ENCODE assay signal across 8 cellular contexts in genomic region chr12:66269757-66270383, GRCh38. TPM values are rescaled to one million over a fixed set of nuclear protein-coding genes. Genes with fewer than 3 reads are reported as not detected.
DNase-seq lines count a peak whose midpoint lies in the region; ATAC-seq and TF ChIP-seq lines count a peak whose summit lies in the region.

No MANE protein-coding gene starts in this region.

- H3K27ac ChIP-seq in OCI-LY1 (ENCODE audit: low read depth, low read length, poor library complexity, severe bottlenecking) (no peak overlapping the region), uterus (no peak overlapping the region)

- peak; percentile 48 for TF ChIP-seq CTCF in AG04449 (IDR thresholded peaks at IDR 0.05; ENCODE audit: insufficient read depth, low read length, missing control alignments)
- TF ChIP-seq CTCF in GM10266 (IDR thresholded peaks at IDR 0.05; ENCODE audit: control insufficient read depth, insufficient read depth, low read depth, missing control alignments), result peak; percentile 38
- TF ChIP-seq CTCF in OCI-LY1 (IDR thresholded peaks at IDR 0.05; ENCODE audit: low read length), result peak; percentile 65
- TF ChIP-seq CTCF in chondrocyte (IDR thresholded peaks at IDR 0.05), result peak; percentile 90
- TF ChIP-seq CTCF in uterus (IDR thresholded peaks at IDR 0.05), result peak; percentile 35 to 56 (median 50)

- H3K4me1 ChIP-seq in OCI-LY1 (ENCODE audit: insufficient read depth, low read length, severe bottlenecking), result peaks cover 11% of the 10 kb centered on the region
- no peaks in the 10 kb centered on the region for H3K4me1 ChIP-seq in uterus

- H3K27me3 ChIP-seq in OCI-LY1 (ENCODE audit: insufficient read depth, low read length) (no peaks in the 10 kb centered on the region), uterus (no peaks in the 10 kb centered on the region)

- H3K9ac ChIP-seq in OCI-LY1 (ENCODE audit: low read length), result no peak overlapping the region

- no peak overlapping the region for H3K27ac Mint-ChIP-seq in chondrocyte (ENCODE audit: unreplicated experiment)

- POLR2A ChIA-PET in AG04449 (lab: Yijun Ruan, JAX), result no interaction called here

- H3K4me2 ChIP-seq in OCI-LY1 (ENCODE audit: low read length), result no peak overlapping the region

- H4K20me1 ChIP-seq in OCI-LY1 (ENCODE audit: insufficient read depth, low read length), result no peaks in the 10 kb centered on the region

- H3K9me3 ChIP-seq in OCI-LY1 (ENCODE audit: low read length) (no peaks in the 10 kb centered on the region), uterus (no peaks in the 10 kb centered on the region)

- H3K4me3 ChIP-seq in AG04449 (ENCODE audit: low read depth, low read length), result no peak overlapping the region
- no peak overlapping the region for H3K4me3 ChIP-seq in OCI-LY1 (ENCODE audit: low read depth, low read length, poor library complexity, severe bottlenecking)
- H3K4me3 ChIP-seq in uterus, result no peak overlapping the region

- H3K4me3 Mint-ChIP-seq in chondrocyte (ENCODE audit: unreplicated experiment), result no peak overlapping the region

- no peaks in the 10 kb centered on the region for H3F3A ChIP-seq in OCI-LY1 (ENCODE audit: insufficient read depth, low read length)

- peak; percentile 12 for DNase-seq in AG04449 (ENCODE audit: low read depth, low spot score)
- DNase-seq in GM10266 (ENCODE audit: extremely low spot score), result peak; percentile 47
- peak; percentile 29 for DNase-seq in HT-29 (ENCODE audit: low spot score)
- no peak for DNase-seq in chondrocyte (ENCODE audit: low spot score)
- peak; percentile 74 for DNase-seq in left kidney (ENCODE audit: low read depth, low spot score)
- no peak for DNase-seq in uterus

- no peaks in the 10 kb centered on the region for H3K36me3 Mint-ChIP-seq in chondrocyte (ENCODE audit: low read depth)

- H3K9me2 ChIP-seq in OCI-LY1 (ENCODE audit: low read depth, low read length), result no peaks in the 10 kb centered on the region

- no peak for TF ChIP-seq POLR2A in uterus (IDR thresholded peaks at IDR 0.05)

- intact Hi-C loops in uterus (cut with DNase I; ENCODE audit: low total_unique reads), result no loop called here

- no peak overlapping the region for H2AFZ ChIP-seq in OCI-LY1 (ENCODE audit: low read length)

- CTCF ChIA-PET in AG04449 (lab: Yijun Ruan, JAX), result interaction anchor here (0.9 to 4.0 kb wide), 26 partner anchors 8 to 440 kb away, joined by 3 to 47 read pairs (median 5); partner anchors contain the start of gene HELB

- H3K9me3 Mint-ChIP-seq in chondrocyte (ENCODE audit: low read depth), result no peaks in the 10 kb centered on the region

- H3K79me2 ChIP-seq in OCI-LY1 (ENCODE audit: insufficient read depth, low read length), result no peaks in the 10 kb centered on the region

- no peaks in the 10 kb centered on the region for H3K36me3 ChIP-seq in OCI-LY1 (ENCODE audit: insufficient read depth, low read length)
- H3K36me3 ChIP-seq in uterus, result no peaks in the 10 kb centered on the region

- no peak for ATAC-seq in HG03460 (IDR thresholded peaks at IDR 0.05; ENCODE audit: unreplicated experiment)

- peaks cover 8% of the 10 kb centered on the region for H3K27me3 Mint-ChIP-seq in chondrocyte (ENCODE audit: low read depth)

- no peaks in the 10 kb centered on the region for H3K4me1 Mint-ChIP-seq in chondrocyte (ENCODE audit: low read depth)

RNA-seq across cellular contexts. Expression of gene HELB, which starts 32.4 kb away (rescaled TPM):
- total RNA-seq in HT-29 (2014; rRNA removed; shearing (Covaris generic)), result 1.7 and 2.1 TPM in 2 replicates
- total RNA-seq in chondrocyte, result 1.5 to 2.9 TPM (median 2.3 TPM) in 3 replicates
- total RNA-seq in uterus, result 10 to 100 TPM in 1 of 4 donors, 1 to 10 TPM in 2, under 1 TPM in 1; 0.77 to 12.4 (median 6.1) TPM

Comparison
In these comparisons a context has a peak if more than half of its experiments do, and no peak if none do; other contexts are left out.
1. DNase-seq: peak in AG04449 (single experiment), GM10266 (single experiment), HT-29 (single experiment) and left kidney (single experiment); none in chondrocyte (single experiment) and uterus (0 of 2).
2. CTCF ChIP-seq: peak in every context shown above with its lines; median percentile 90 in chondrocyte; 65 in OCI-LY1; 50 in uterus; 48 in AG04449; 38 in GM10266.